Comparison of ENCODE assay signal across 32 cellular contexts in the genomic region with DNA sequence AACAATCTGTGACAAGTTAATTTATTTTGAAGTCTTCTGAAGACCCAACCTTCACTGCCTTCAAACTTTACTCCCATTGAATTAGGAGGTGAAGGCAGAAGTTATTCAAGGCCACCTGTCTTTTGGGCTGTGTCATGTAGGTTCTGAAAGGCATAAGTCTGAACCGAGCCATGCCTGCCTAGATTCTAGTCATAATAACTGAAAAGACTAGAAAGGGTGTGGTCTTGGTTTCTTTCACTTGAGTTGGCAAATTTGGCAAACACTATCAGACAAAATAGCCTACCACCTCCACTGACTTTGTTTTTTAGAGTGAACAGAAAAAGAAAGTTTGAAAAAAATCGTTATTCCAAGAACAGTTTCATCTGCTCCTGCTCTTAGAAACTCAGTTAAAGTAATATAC.
"Had no signal": no experiment of that assay in that cellular context is flagged by ENCODE, and none has a peak within 500 bp of the region (broad histone marks: within the 10 kb centered on the region; RNA-seq: fewer than 3 reads in every experiment).

No MANE protein-coding gene starts in this region.

- H3K4me1 Mint-ChIP-seq: endodermal cell had no signal

- H3K27me3 Mint-ChIP-seq: activated B cell treated with CpG ODN at 0.5 μM for 24 hours; activated CD4-positive, alpha-beta T cell treated with anti-CD3 and anti-CD28 coated beads, Interleukin-2, amount 10 ng/mL, durations not matched to agents 24 days and 14 days; activated CD8-positive, alpha-beta memory T cell treated with anti-CD3 and anti-CD28 coated beads, Interleukin-2, amount 10 ng/mL, durations not matched to agents 7 days and 5 days; activated naive CD4-positive, alpha-beta T cell treated with anti-CD3 and anti-CD28 coated beads, Interleukin-2, amount 10 ng/mL, durations not matched to agents 7 days and 5 days; activated naive CD8-positive, alpha-beta T cell treated with anti-CD3 and anti-CD28 coated beads, Interleukin-2, amount 10 ng/mL, durations not matched to agents 7 days and 5 days; brain; central memory CD8-positive, alpha-beta T cell; dendritic cell treated with granulocyte-macrophage colony-stimulating factor and Interleukin-4, amounts not matched to agents 40 ng/mL and 50 ng/mL, for 4 days; T-cell had no signal

- DNase-seq: activated B cell treated with CpG ODN at 0.5 μM for 24 hours; activated CD4-positive, alpha-beta T cell treated with anti-CD3 and anti-CD28 coated beads, Interleukin-2, amount 10 ng/mL, durations not matched to agents 24 days and 14 days; activated CD4-positive, alpha-beta T cell treated with anti-CD3 and anti-CD28 coated beads, Interleukin-2, amount 50 U/mL, for 4 hours; activated CD8-positive, alpha-beta memory T cell treated with anti-CD3 and anti-CD28 coated beads, Interleukin-2, amount 10 ng/mL, durations not matched to agents 7 days and 5 days; activated CD8-positive, alpha-beta memory T cell treated with anti-CD3 and anti-CD28 coated beads, Interleukin-2, amount 50 U/mL, for 4 hours; activated CD8-positive, alpha-beta T cell treated with anti-CD3 and anti-CD28 coated beads, Interleukin-2, amount 10 ng/mL, durations not matched to agents 7 days and 5 days; activated gamma-delta T cell; activated naive CD4-positive, alpha-beta T cell; activated naive CD4-positive, alpha-beta T cell treated with anti-CD3 and anti-CD28 coated beads, Interleukin-2, amount 10 ng/mL, durations not matched to agents 7 days and 5 days; activated naive CD8-positive, alpha-beta T cell treated with anti-CD3 and anti-CD28 coated beads, Interleukin-2, amount 10 ng/mL, durations not matched to agents 7 days and 5 days; activated T-cell treated with anti-CD3 and anti-CD28 coated beads, Interleukin-2, amount 50 U/mL, for 1 hour; activated T-cell treated with anti-CD3 and anti-CD28 coated beads, Interleukin-2, amount 50 U/mL, for 48 hours; dorsolateral prefrontal cortex; effector memory CD4-positive, alpha-beta T cell; endodermal cell; foreskin fibroblast; head of caudate nucleus; T-cell; T1000; WERI-Rb-1 had no signal

- H3K9me3 ChIP-seq: ascending aorta, breast epithelium had no signal

- ATAC-seq: activated CD8-positive, alpha-beta memory T cell treated with anti-CD3 and anti-CD28 coated beads, Interleukin-2, amount 10 ng/mL, durations not matched to agents 7 days and 5 days; activated CD8-positive, alpha-beta T cell treated with anti-CD3 and anti-CD28 coated beads, Interleukin-2, amount 10 ng/mL, durations not matched to agents 7 days and 5 days; activated naive CD4-positive, alpha-beta T cell treated with anti-CD3 and anti-CD28 coated beads, Interleukin-2, amount 50 U/mL, for 72 hours; esophagus mucosa; T-cell had no signal

- H3K4me3 Mint-ChIP-seq: activated B cell treated with CpG ODN at 0.5 μM for 24 hours; activated CD4-positive, alpha-beta T cell treated with anti-CD3 and anti-CD28 coated beads, Interleukin-2, amount 10 ng/mL, durations not matched to agents 24 days and 14 days; activated CD8-positive, alpha-beta memory T cell treated with anti-CD3 and anti-CD28 coated beads, Interleukin-2, amount 10 ng/mL, durations not matched to agents 7 days and 5 days; activated CD8-positive, alpha-beta T cell treated with anti-CD3 and anti-CD28 coated beads, Interleukin-2, amount 10 ng/mL, durations not matched to agents 7 days and 5 days; activated naive CD4-positive, alpha-beta T cell treated with anti-CD3 and anti-CD28 coated beads, Interleukin-2, amount 10 ng/mL, durations not matched to agents 7 days and 5 days; activated naive CD8-positive, alpha-beta T cell treated with anti-CD3 and anti-CD28 coated beads, Interleukin-2, amount 10 ng/mL, durations not matched to agents 7 days and 5 days; activated T-helper 1 cell treated with anti-CD3 and anti-CD28 coated beads, Interleukin-12 subunit alpha, Interleukin-12 subunit beta, Interleukin-2, Interleukin-4 antibody, amounts not matched to agents 30 ng/mL and 10 ng/mL and 1 ng/mL, durations not matched to agents 14 hours and 24 hours and 36 hours; brain; central memory CD8-positive, alpha-beta T cell; dendritic cell treated with granulocyte-macrophage colony-stimulating factor and Interleukin-4, amounts not matched to agents 40 ng/mL and 50 ng/mL, for 4 days; endodermal cell; T-cell; T-helper 1 cell treated with Interleukin-12 subunit alpha and Interleukin-12 subunit beta and Interleukin-4 antibody, amounts not matched to agents 30 μg/mL and 1 μg/mL, for 36 hours; T-helper 2 cell treated with Interferon-gamma antibody and Interleukin-4, amounts not matched to agents 5 μg/mL and 100 μg/mL, for 36 hours had no signal

- H3K27me3 ChIP-seq: ascending aorta, breast epithelium, cardiac muscle cell, dorsolateral prefrontal cortex had no signal

- H3K36me3 ChIP-seq: cardiac muscle cell had no signal

- H3K27ac Mint-ChIP-seq: activated B cell treated with CpG ODN at 0.5 μM for 24 hours; activated CD4-positive, alpha-beta T cell treated with anti-CD3 and anti-CD28 coated beads, Interleukin-2, amount 10 ng/mL, durations not matched to agents 24 days and 14 days; activated CD8-positive, alpha-beta memory T cell treated with anti-CD3 and anti-CD28 coated beads, Interleukin-2, amount 10 ng/mL, durations not matched to agents 7 days and 5 days; activated CD8-positive, alpha-beta T cell treated with anti-CD3 and anti-CD28 coated beads, Interleukin-2, amount 10 ng/mL, durations not matched to agents 7 days and 5 days; activated naive CD4-positive, alpha-beta T cell treated with anti-CD3 and anti-CD28 coated beads, Interleukin-2, amount 10 ng/mL, durations not matched to agents 7 days and 5 days; activated naive CD4-positive, alpha-beta T cell treated with anti-CD3 and anti-CD28 coated beads, Interleukin-2, amount 50 U/mL, for 72 hours; activated naive CD8-positive, alpha-beta T cell treated with anti-CD3 and anti-CD28 coated beads, Interleukin-2, amount 10 ng/mL, durations not matched to agents 7 days and 5 days; activated T-helper 1 cell treated with anti-CD3 and anti-CD28 coated beads, Interleukin-12 subunit alpha, Interleukin-12 subunit beta, Interleukin-2, Interleukin-4 antibody, amounts not matched to agents 30 ng/mL and 10 ng/mL and 1 ng/mL, durations not matched to agents 14 hours and 24 hours and 36 hours; brain; dendritic cell treated with granulocyte-macrophage colony-stimulating factor and Interleukin-4, amounts not matched to agents 40 ng/mL and 50 ng/mL, for 4 days; endodermal cell; T-helper 1 cell treated with Interleukin-12 subunit alpha and Interleukin-12 subunit beta and Interleukin-4 antibody, amounts not matched to agents 30 μg/mL and 1 μg/mL, for 36 hours; T-helper 2 cell treated with Interferon-gamma antibody and Interleukin-4, amounts not matched to agents 5 μg/mL and 100 μg/mL, for 36 hours had no signal

- H3K4me3 ChIP-seq: ascending aorta, breast epithelium, cardiac muscle cell, coronary artery, dorsolateral prefrontal cortex had no signal

- H3K27ac ChIP-seq: ascending aorta, breast epithelium, cardiac muscle cell, coronary artery, WERI-Rb-1 had no signal

- H3K4me1 ChIP-seq: breast epithelium had no signal

- H3K9me3 Mint-ChIP-seq: activated naive CD4-positive, alpha-beta T cell treated with anti-CD3 and anti-CD28 coated beads, Interleukin-2, amount 50 U/mL, for 72 hours; central memory CD8-positive, alpha-beta T cell; dendritic cell treated with granulocyte-macrophage colony-stimulating factor and Interleukin-4, amounts not matched to agents 40 ng/mL and 50 ng/mL, for 4 days had no signal
